Comparison of ENCODE assay signal across 20 cellular contexts in genomic region chr10:81177651-81178244, GRCh38.
"Had no signal": no experiment of that assay in that cellular context is flagged by ENCODE, and none has a peak within 500 bp of the region (broad histone marks: within the 10 kb centered on the region; RNA-seq: fewer than 3 reads in every experiment).

No MANE protein-coding gene starts in this region.

- H3K4me3 Mint-ChIP-seq: activated naive CD8-positive, alpha-beta T cell treated with anti-CD3 and anti-CD28 coated beads, Interleukin-2, amount 50 U/mL, for 24 hours; dendritic cell treated with granulocyte-macrophage colony-stimulating factor and Interleukin-4, amounts not matched to agents 40 ng/mL and 50 ng/mL, for 4 days; stimulated activated naive CD8-positive, alpha-beta T cell treated with anti-CD3 and anti-CD28 coated beads, Interleukin-15, amount 100 ng/mL, for 72 hours; type B pancreatic cell had no signal

- H3K27me3 ChIP-seq: heart left ventricle, spleen had no signal

- H3K27ac ChIP-seq: epithelial cell of prostate, heart left ventricle, lower lobe of right lung, psoas muscle, spleen had no signal

- H3K4me1 ChIP-seq: heart left ventricle, lower lobe of right lung, psoas muscle, spleen had no signal

- H3K4me3 ChIP-seq: heart left ventricle, lower lobe of right lung, psoas muscle, spleen had no signal

- H3K27ac Mint-ChIP-seq: activated naive CD8-positive, alpha-beta T cell treated with anti-CD3 and anti-CD28 coated beads, Interleukin-2, amount 50 U/mL, for 24 hours; dendritic cell treated with granulocyte-macrophage colony-stimulating factor and Interleukin-4, amounts not matched to agents 40 ng/mL and 50 ng/mL, for 4 days; stimulated activated naive CD8-positive, alpha-beta T cell treated with anti-CD3 and anti-CD28 coated beads, Interleukin-15, amount 100 ng/mL, for 72 hours; type B pancreatic cell had no signal

- DNase-seq: activated CD4-positive, alpha-beta T cell treated with anti-CD3 and anti-CD28 coated beads, Interleukin-2, amount 50 U/mL, for 4 hours; activated CD4-positive, CD25-positive, alpha-beta regulatory T cell treated with anti-CD3 and anti-CD28 coated beads, Interleukin-2, amount 50 U/mL, for 72 hours; activated naive CD4-positive, alpha-beta T cell treated with Interleukin-2 at 50 U/mL for 16 hours; activated naive CD8-positive, alpha-beta T cell treated with anti-CD3 and anti-CD28 coated beads, Interleukin-2, amount 50 U/mL, for 24 hours; activated T-cell treated with anti-CD3 and anti-CD28 coated beads for 4 hours; aorta; effector memory CD4-positive, alpha-beta T cell; foreskin melanocyte; heart left ventricle; left colon; lower lobe of right lung; midbrain; psoas muscle; spleen; stimulated activated naive CD8-positive, alpha-beta T cell treated with anti-CD3 and anti-CD28 coated beads, Interleukin-15, amount 100 ng/mL, for 72 hours; T-helper 9 cell had no signal

- H3K27me3 Mint-ChIP-seq: activated naive CD8-positive, alpha-beta T cell treated with anti-CD3 and anti-CD28 coated beads, Interleukin-2, amount 50 U/mL, for 24 hours; dendritic cell treated with granulocyte-macrophage colony-stimulating factor and Interleukin-4, amounts not matched to agents 40 ng/mL and 50 ng/mL, for 4 days; stimulated activated naive CD8-positive, alpha-beta T cell treated with anti-CD3 and anti-CD28 coated beads, Interleukin-15, amount 100 ng/mL, for 72 hours; type B pancreatic cell had no signal

- H3K9me3 ChIP-seq: psoas muscle had no signal

- ATAC-seq: activated naive CD8-positive, alpha-beta T cell treated with anti-CD3 and anti-CD28 coated beads, Interleukin-2, amount 50 U/mL, for 24 hours; heart left ventricle; left colon; lower lobe of right lung; psoas muscle; sciatic nerve; stimulated activated naive CD8-positive, alpha-beta T cell treated with anti-CD3 and anti-CD28 coated beads, Interleukin-15, amount 100 ng/mL, for 72 hours had no signal

- H3K36me3 Mint-ChIP-seq: type B pancreatic cell had no signal

- H3K4me1 Mint-ChIP-seq: activated naive CD8-positive, alpha-beta T cell treated with anti-CD3 and anti-CD28 coated beads, Interleukin-2, amount 50 U/mL, for 24 hours; stimulated activated naive CD8-positive, alpha-beta T cell treated with anti-CD3 and anti-CD28 coated beads, Interleukin-15, amount 100 ng/mL, for 72 hours had no signal

- H3K36me3 ChIP-seq: heart left ventricle, lower lobe of right lung, spleen had no signal

- H3K9me3 Mint-ChIP-seq: activated naive CD8-positive, alpha-beta T cell treated with anti-CD3 and anti-CD28 coated beads, Interleukin-2, amount 50 U/mL, for 24 hours; type B pancreatic cell had no signal
